ENCODE assay signal across 8 cellular contexts in the genomic region with DNA sequence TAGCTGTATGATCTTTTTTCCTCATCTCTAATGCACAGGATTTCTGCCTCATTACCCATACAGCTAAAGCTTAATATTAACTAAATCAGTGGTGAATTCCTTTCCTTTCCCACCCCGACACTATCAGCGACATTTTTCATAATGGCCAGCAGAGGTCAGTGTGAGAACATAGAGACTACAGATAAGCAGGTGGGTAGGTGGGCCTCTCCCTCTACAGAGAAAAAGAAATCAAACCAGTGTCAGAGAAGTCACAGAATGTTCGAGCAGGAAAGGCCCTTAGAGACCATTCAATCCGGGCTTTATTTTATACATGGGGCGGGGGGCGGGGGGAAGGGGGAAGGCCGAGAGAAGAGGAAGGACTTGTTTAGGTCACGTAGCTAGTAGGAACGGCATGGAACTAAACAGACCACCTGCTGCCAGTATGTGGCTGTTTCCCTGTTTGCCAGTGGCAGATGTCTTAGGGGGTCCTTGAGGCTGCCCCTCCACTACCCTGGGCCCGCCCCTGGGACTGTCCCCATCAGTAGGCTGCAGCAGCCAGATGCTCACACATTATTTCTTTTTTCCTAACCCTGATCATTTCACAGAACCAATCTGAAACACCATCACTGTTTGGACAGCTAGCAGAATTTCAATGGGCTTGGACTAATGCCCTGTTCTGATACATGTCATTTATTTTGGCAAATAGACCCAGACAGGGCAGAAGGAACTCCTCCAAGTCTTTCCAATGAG.
DNase-seq lines count a peak whose midpoint lies in the region; ATAC-seq and TF ChIP-seq lines count a peak whose summit lies in the region.

No MANE protein-coding gene starts in this region.

- H3K9me3 ChIP-seq in A673 (ENCODE audit: low read depth, low read length, poor library complexity, severe bottlenecking) (no peaks in the 10 kb centered on the region), endodermal cell (ENCODE audit: control insufficient read depth, low read length) (no peaks in the 10 kb centered on the region)

- CTCF ChIA-PET in A673 (lab: Charles Lee) = interaction anchor here (0.6 to 1.0 kb wide), 3 partner anchors 60 to 1929 kb away, joined by 3 to 4 read pairs (median 3); no protein-coding TSS in a partner anchor

- no peak overlapping the region for H3K9ac ChIP-seq in endodermal cell (ENCODE audit: extremely low read depth, low read length, poor library complexity, severe bottlenecking)

- DNase-seq in A673 (ENCODE audit: low spot score) (peak; percentile 71), GM10266 (ENCODE audit: extremely low spot score) (peak; percentile 10), NCI-H748 treated with DMSO at 0.1 percent for 48 hours (lab: John Stamatoyannopoulos, UW) (peak; percentile 5), endodermal cell (peak; percentile 73), neural crest cell (ENCODE audit: low read depth, low spot score) (peak; percentile 22)
- no peak for DNase-seq in activated effector memory CD4-positive, alpha-beta T cell treated with Interleukin-2 at 50 U/mL for 16 hours

- WGBS in endodermal cell (ENCODE audit: insufficient coverage in 1 of 2, insufficient read length in 1 of 2), 2 experiments = 9% methylated on average over 6 of the region's 10 CpGs; no CpG with 5 or more reads in 1 of the 2 experiments

- BruUV-seq in A673 (replicated peaks; lab: Mats Ljungman, UMichigan) = no TSS peak

- H3K36me3 Mint-ChIP-seq in endodermal cell (ENCODE audit: low read depth) (peaks cover 56% of the 10 kb centered on the region), neural crest cell (ENCODE audit: low read depth) (peaks cover 3% of the 10 kb centered on the region)

- no peaks in the 10 kb centered on the region for H3K36me3 ChIP-seq in A673 (ENCODE audit: insufficient read depth, low read length, poor library complexity, severe bottlenecking)
- peaks cover 14% of the 10 kb centered on the region for H3K36me3 ChIP-seq in endodermal cell (ENCODE audit: control insufficient read depth, insufficient read depth, low read length)

- intact Hi-C loops in A673 (cut with micrococcal nuclease; ENCODE audit: unreplicated experiment) = loop anchor here (2.0 kb wide), 2 partner anchors 80 to 312 kb away; no protein-coding TSS in a partner anchor

- peak; percentile 72 for TF ChIP-seq CTCF in A673 (conservative IDR thresholded peaks at IDR 0.05; ENCODE audit: low read depth, low read length)
- peak; percentile 50 for TF ChIP-seq CTCF in GM10266 (IDR thresholded peaks at IDR 0.05; ENCODE audit: control insufficient read depth, insufficient read depth, low read depth, missing control alignments)
- TF ChIP-seq CTCF in endodermal cell (conservative IDR thresholded peaks at IDR 0.05) = peak; percentile 83
- TF ChIP-seq CTCF in neural crest cell (conservative IDR thresholded peaks at IDR 0.05) = peak; percentile 78

- H3K27me3 ChIP-seq in A673 (replicated peaks; ENCODE audit: insufficient read depth, low read depth, low read length, poor library complexity) (no peaks in the 10 kb centered on the region), endodermal cell (ENCODE audit: control insufficient read depth, insufficient read depth, low read length, poor library complexity, severe bottlenecking) (no peaks in the 10 kb centered on the region)

- H3K4me3 ChIP-seq in A673 (ENCODE audit: low read depth, low read length, poor library complexity, severe bottlenecking) (no peak overlapping the region), endodermal cell (ENCODE audit: low read length) (no peak overlapping the region)

- H3K27ac ChIP-seq in A673 (ENCODE audit: low read depth, low read length, poor library complexity, severe bottlenecking) (no peak overlapping the region), endodermal cell (ENCODE audit: low read depth, low read length) (no peak overlapping the region)

- H3K4me1 Mint-ChIP-seq in endodermal cell (peaks cover 31% of the 10 kb centered on the region), neural crest cell (peaks cover 6% of the 10 kb centered on the region)

- no peak overlapping the region for H3K27ac Mint-ChIP-seq in endodermal cell
- no peak overlapping the region for H3K27ac Mint-ChIP-seq in neural crest cell (ENCODE audit: unreplicated experiment)

- POLR2A ChIA-PET in A673 (lab: Charles Lee; ENCODE audit: low non-redundant PET) = no interaction called here

- H3K4me3 Mint-ChIP-seq in endodermal cell = no peak overlapping the region
- H3K4me3 Mint-ChIP-seq in neural crest cell = no peak overlapping the region

- ATAC-seq in HG03097 (IDR thresholded peaks at IDR 0.05; ENCODE audit: low FRiP score, unreplicated experiment) (peak; percentile 80), GM21528 (IDR thresholded peaks at IDR 0.05; ENCODE audit: low FRiP score, unreplicated experiment) (no peak)

- H3K4me1 ChIP-seq in A673 (ENCODE audit: insufficient read depth, low read length, poor library complexity, severe bottlenecking) (peaks cover 3% of the 10 kb centered on the region), endodermal cell (ENCODE audit: control insufficient read depth, insufficient read depth, low read length) (no peaks in the 10 kb centered on the region)

- H3K9me3 Mint-ChIP-seq in endodermal cell = no peaks in the 10 kb centered on the region
- no peaks in the 10 kb centered on the region for H3K9me3 Mint-ChIP-seq in neural crest cell

- H3K27me3 Mint-ChIP-seq in endodermal cell (ENCODE audit: insufficient read depth) (peaks cover 4% of the 10 kb centered on the region), neural crest cell (ENCODE audit: low read depth) (no peaks in the 10 kb centered on the region)
